ENCODE assay signal across 8 cellular contexts in genomic region chr1:93616221-93616995, GRCh38.
DNase-seq lines count a peak whose midpoint lies in the region; ATAC-seq lines count a peak whose summit lies in the region.

No MANE protein-coding gene starts in this region.

- peak; percentile 60 for ATAC-seq in left ventricle myocardium superior
- no peak for ATAC-seq in GM18870 (IDR thresholded peaks at IDR 0.05; ENCODE audit: unreplicated experiment)

- no peak overlapping the region for H3K4me3 ChIP-seq in HUES64 (ENCODE audit: low read length)
- H3K4me3 ChIP-seq in skin epidermis, result no peak overlapping the region

- intact Hi-C loops in left ventricle myocardium superior (cut with micrococcal nuclease), result no loop called here

- H3K9ac ChIP-seq in HUES64 (ENCODE audit: low read depth, low read length), result peak overlapping the region; percentile 49; the same call in 1 of the 2 replicates

- peak; percentile 37 for DNase-seq in SW480 (ENCODE audit: low spot score)
- DNase-seq in left ventricle myocardium superior, result no peak
- DNase-seq in DMS114 treated with DMSO at 0.1 percent for 48 hours (lab: John Stamatoyannopoulos, UW; ENCODE audit: unreplicated experiment), result no peak
- DNase-seq in activated effector memory CD4-positive, alpha-beta T cell treated with anti-CD3 and anti-CD28 coated beads, Interleukin-2, amount 50 U/mL, for 16 hours, result no peak
- DNase-seq in activated gamma-delta T cell (lab: John Stamatoyannopoulos, UW), result no peak

- no peaks in the 10 kb centered on the region for H3K9me3 ChIP-seq in HUES64 (ENCODE audit: insufficient read depth, low read depth, low read length)

- H3K27ac ChIP-seq in HUES64 (ENCODE audit: low read depth, low read length) (peak overlapping the region; percentile 76), skin epidermis (peak overlapping the region in 13 of 21 experiments; percentile 25 to 73 (median 61))

- no peaks in the 10 kb centered on the region for H3K36me3 ChIP-seq in HUES64 (ENCODE audit: insufficient read depth, low read length)

- no peaks in the 10 kb centered on the region for H3K27me3 ChIP-seq in HUES64 (ENCODE audit: insufficient read depth, low read length)

- peaks cover 57% of the 10 kb centered on the region for H3K4me1 ChIP-seq in HUES64 (ENCODE audit: insufficient read depth, low read length)

- 49% methylated on average over 7 of the region's 8 CpGs for WGBS in HUES64
